ENCODE assay signal across 6 cellular contexts in genomic region chr14:94079891-94080605, GRCh38.
DNase-seq lines count a peak whose midpoint lies in the region; ATAC-seq and TF ChIP-seq lines count a peak whose summit lies in the region.

No MANE protein-coding gene starts in this region.

- peaks cover 63% of the 10 kb centered on the region for H3K4me1 Mint-ChIP-seq in activated naive CD4-positive, alpha-beta T cell treated with anti-CD3 and anti-CD28 coated beads, Interleukin-2, amount 50 U/mL, for 24 hours

- H3K4me3 ChIP-seq in fibroblast of pulmonary artery (replicated peaks; ENCODE audit: low read depth, low read length) (peak overlapping the region; percentile 96), subcutaneous abdominal adipose tissue (ENCODE audit: low read depth in 1 of 5, low read length in 5 of 5) (peak overlapping the region; percentile 87 to 96 (median 90))

- H3K36me3 Mint-ChIP-seq in activated naive CD4-positive, alpha-beta T cell treated with anti-CD3 and anti-CD28 coated beads, Interleukin-2, amount 50 U/mL, for 24 hours = peaks cover 31% of the 10 kb centered on the region

- H3K4me1 ChIP-seq in subcutaneous abdominal adipose tissue (ENCODE audit: control insufficient read depth in 5 of 5, insufficient read depth in 5 of 5, low read length in 5 of 5) = peaks cover 13 to 56% (median 49%) of the 10 kb centered on the region in 5 donors

- H3K9me3 ChIP-seq in subcutaneous abdominal adipose tissue (ENCODE audit: control insufficient read depth in 5 of 5, low read length in 5 of 5) = peaks cover 0 to 8% (median 6%) of the 10 kb centered on the region in 5 donors

- H3K4me3 Mint-ChIP-seq in activated naive CD4-positive, alpha-beta T cell treated with anti-CD3 and anti-CD28 coated beads, Interleukin-2, amount 50 U/mL, for 24 hours = peak overlapping the region; percentile 100

- H3K9ac ChIP-seq in subcutaneous abdominal adipose tissue (ENCODE audit: low read length in 5 of 5) = peak overlapping the region; percentile 75 to 98 (median 96)

- H3K27me3 Mint-ChIP-seq in activated naive CD4-positive, alpha-beta T cell treated with anti-CD3 and anti-CD28 coated beads, Interleukin-2, amount 50 U/mL, for 24 hours = no peaks in the 10 kb centered on the region

- H3K27ac Mint-ChIP-seq in activated naive CD4-positive, alpha-beta T cell treated with anti-CD3 and anti-CD28 coated beads, Interleukin-2, amount 50 U/mL, for 24 hours = peak overlapping the region; percentile 100

- H3K9me3 Mint-ChIP-seq in activated naive CD4-positive, alpha-beta T cell treated with anti-CD3 and anti-CD28 coated beads, Interleukin-2, amount 50 U/mL, for 24 hours = peaks cover 4% of the 10 kb centered on the region

- TF ChIP-seq CTCF in fibroblast of pulmonary artery (IDR thresholded peaks at IDR 0.05; ENCODE audit: low read length, missing control alignments) = no peak

- no peaks in the 10 kb centered on the region for H3K27me3 ChIP-seq in subcutaneous abdominal adipose tissue (ENCODE audit: control insufficient read depth in 5 of 5, insufficient read depth in 4 of 5, low read length in 5 of 5)

- peaks cover 8 to 20% (median 15%) of the 10 kb centered on the region in 5 donors for H3K36me3 ChIP-seq in subcutaneous abdominal adipose tissue (ENCODE audit: control insufficient read depth in 5 of 5, insufficient read depth in 5 of 5, low read length in 5 of 5)

- peak overlapping the region; percentile 94 for H3K27ac ChIP-seq in subcutaneous abdominal adipose tissue (ENCODE audit: low read depth, low read length)

- no peak for ATAC-seq in HG03565 (IDR thresholded peaks at IDR 0.05; ENCODE audit: unreplicated experiment)
- ATAC-seq in HG03135 (IDR thresholded peaks at IDR 0.05; ENCODE audit: unreplicated experiment) = no peak

- no peak for DNase-seq in activated naive CD4-positive, alpha-beta T cell treated with Interleukin-2 at 50 U/mL for 16 hours
- peak; percentile 39 for DNase-seq in fibroblast of pulmonary artery (ENCODE audit: low read depth)
